Comparison of ENCODE assay signal across 8 cellular contexts in the genomic region with DNA sequence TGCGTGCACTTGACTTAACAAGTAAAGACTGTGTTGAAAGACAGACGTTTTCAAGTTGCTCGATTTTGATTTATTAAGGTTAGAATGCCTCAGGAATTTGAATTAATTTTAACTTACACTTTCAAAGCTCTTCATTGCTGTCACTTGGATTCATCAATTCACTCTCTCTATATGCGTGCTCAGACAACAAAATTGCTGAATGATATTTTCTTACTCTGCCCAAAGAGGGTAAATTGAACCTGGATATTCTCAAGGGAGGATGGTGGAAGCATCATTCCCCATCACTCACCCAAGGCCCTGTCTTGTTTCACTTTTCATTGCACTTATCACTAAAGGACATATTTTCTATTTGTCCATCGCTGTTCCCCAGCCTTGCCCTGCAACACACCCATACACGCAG.
"Had no signal": no experiment of that assay in that cellular context is flagged by ENCODE, and none has a peak within 500 bp of the region (broad histone marks: within the 10 kb centered on the region; RNA-seq: fewer than 3 reads in every experiment).

No MANE protein-coding gene starts in this region.

- FAIRE-seq: G401.6, GM12878, GM12891, GM12892, GM18507, GM19239 had no signal

- H3K4me3 ChIP-seq: GM12878 had no signal

- DNase-seq: GDM1, GF-D8 had no signal
